Comparison of ENCODE assay signal across 8 cellular contexts in genomic region chr13:71879129-71879535, GRCh38. TPM values are rescaled to one million over a fixed set of nuclear protein-coding genes. Genes with fewer than 3 reads are reported as not detected.
DNase-seq lines count a peak whose midpoint lies in the region; ATAC-seq and TF ChIP-seq lines count a peak whose summit lies in the region.

No MANE protein-coding gene starts in this region.

- H3K4me2 ChIP-seq in smooth muscle cell, result peak overlapping the region; percentile 59

- no peak overlapping the region for H3K27ac Mint-ChIP-seq in activated naive CD8-positive, alpha-beta T cell treated with anti-CD3 and anti-CD28 coated beads, Interleukin-2, amount 10 ng/mL, durations not matched to agents 7 days and 5 days
- no peak overlapping the region for H3K27ac Mint-ChIP-seq in activated naive CD8-positive, alpha-beta T cell treated with anti-CD3 and anti-CD28 coated beads for 36 hours
- H3K27ac Mint-ChIP-seq in HFFc6, result no peak overlapping the region

- peaks cover 35% of the 10 kb centered on the region for H3K4me1 ChIP-seq in smooth muscle cell (ENCODE audit: low read depth)

- H3K9me3 Mint-ChIP-seq in activated naive CD8-positive, alpha-beta T cell treated with anti-CD3 and anti-CD28 coated beads, Interleukin-2, amount 10 ng/mL, durations not matched to agents 7 days and 5 days, result no peaks in the 10 kb centered on the region
- peaks cover 3% of the 10 kb centered on the region for H3K9me3 Mint-ChIP-seq in activated naive CD8-positive, alpha-beta T cell treated with anti-CD3 and anti-CD28 coated beads for 36 hours
- H3K9me3 Mint-ChIP-seq in HFFc6, result peaks cover 9% of the 10 kb centered on the region

- H2AFZ ChIP-seq in smooth muscle cell (ENCODE audit: low read depth), result peak overlapping the region; percentile 56

- peaks cover 2% of the 10 kb centered on the region for H3K4me1 Mint-ChIP-seq in activated naive CD8-positive, alpha-beta T cell treated with anti-CD3 and anti-CD28 coated beads, Interleukin-2, amount 10 ng/mL, durations not matched to agents 7 days and 5 days
- no peaks in the 10 kb centered on the region for H3K4me1 Mint-ChIP-seq in activated naive CD8-positive, alpha-beta T cell treated with anti-CD3 and anti-CD28 coated beads for 36 hours
- H3K4me1 Mint-ChIP-seq in HFFc6 (ENCODE audit: low read depth), result no peaks in the 10 kb centered on the region

- POLR2A ChIA-PET in activated naive CD8-positive, alpha-beta T cell treated with anti-CD3 and anti-CD28 coated beads, Interleukin-2, amount 10 ng/mL, durations not matched to agents 7 days and 5 days (lab: Charles Lee), result no interaction called here

- H3K9ac ChIP-seq in smooth muscle cell (ENCODE audit: low read depth), result no peak overlapping the region

- H3K79me2 ChIP-seq in smooth muscle cell (ENCODE audit: low read depth), result no peaks in the 10 kb centered on the region

- TF ChIP-seq CTCF in HFFc6 (IDR thresholded peaks at IDR 0.05) (peak; percentile 49), smooth muscle cell (IDR thresholded peaks at IDR 0.05; ENCODE audit: borderline replicate concordance, insufficient read depth, poor library complexity, severe bottlenecking) (peak; percentile 43)

- no peaks in the 10 kb centered on the region for H4K20me1 ChIP-seq in smooth muscle cell (ENCODE audit: low read depth)

- 7% methylated on average over 3 of the region's 3 CpGs for WGBS in smooth muscle cell (ENCODE audit: low lambda C conversion rate)

- no peaks in the 10 kb centered on the region for H3K27me3 Mint-ChIP-seq in activated naive CD8-positive, alpha-beta T cell treated with anti-CD3 and anti-CD28 coated beads, Interleukin-2, amount 10 ng/mL, durations not matched to agents 7 days and 5 days
- H3K27me3 Mint-ChIP-seq in activated naive CD8-positive, alpha-beta T cell treated with anti-CD3 and anti-CD28 coated beads for 36 hours, result no peaks in the 10 kb centered on the region
- no peaks in the 10 kb centered on the region; the same call in 1 of the 2 replicates for H3K27me3 Mint-ChIP-seq in HFFc6 (ENCODE audit: insufficient read depth)

- DNase-seq in activated naive CD8-positive, alpha-beta T cell treated with anti-CD3 and anti-CD28 coated beads, Interleukin-2, amount 10 ng/mL, durations not matched to agents 7 days and 5 days, result no peak
- DNase-seq in activated naive CD8-positive, alpha-beta T cell treated with anti-CD3 and anti-CD28 coated beads for 36 hours, result no peak
- DNase-seq in HFFc6 (no peak), M059J (ENCODE audit: low read depth) (peak; percentile 5), SKM-1 (lab: John Stamatoyannopoulos, UW; ENCODE audit: unreplicated experiment) (peak; percentile 65), glomerular visceral epithelial cell (ENCODE audit: extremely low spot score) (peak; percentile 30), smooth muscle cell (lab: John Stamatoyannopoulos, UW; ENCODE audit: unreplicated experiment) (no peak)
- no peak for DNase-seq in activated T-cell treated with anti-CD3 and anti-CD28 coated beads, Interleukin-2, amount 50 U/mL, for 1 hour

- peaks cover 9% of the 10 kb centered on the region for H3F3A ChIP-seq in smooth muscle cell (ENCODE audit: low read depth)

- no peaks in the 10 kb centered on the region for H3K36me3 Mint-ChIP-seq in activated naive CD8-positive, alpha-beta T cell treated with anti-CD3 and anti-CD28 coated beads, Interleukin-2, amount 10 ng/mL, durations not matched to agents 7 days and 5 days
- no peaks in the 10 kb centered on the region for H3K36me3 Mint-ChIP-seq in activated naive CD8-positive, alpha-beta T cell treated with anti-CD3 and anti-CD28 coated beads for 36 hours
- H3K36me3 Mint-ChIP-seq in HFFc6 (ENCODE audit: low read depth), result no peaks in the 10 kb centered on the region

- H3K4me3 ChIP-seq in smooth muscle cell, result no peak overlapping the region

- H3K36me3 ChIP-seq in smooth muscle cell (ENCODE audit: low read depth), result no peaks in the 10 kb centered on the region

- H3K27ac ChIP-seq in smooth muscle cell (ENCODE audit: low read depth), result no peak overlapping the region

- H3K27me3 ChIP-seq in smooth muscle cell (ENCODE audit: low read depth), result no peaks in the 10 kb centered on the region

- no peaks in the 10 kb centered on the region for H3K9me3 ChIP-seq in smooth muscle cell (replicated peaks; ENCODE audit: low read depth)

- peak; percentile 58 for ATAC-seq in activated naive CD8-positive, alpha-beta T cell treated with anti-CD3 and anti-CD28 coated beads, Interleukin-2, amount 10 ng/mL, durations not matched to agents 7 days and 5 days (ENCODE audit: low read depth)

- H3K4me3 Mint-ChIP-seq in activated naive CD8-positive, alpha-beta T cell treated with anti-CD3 and anti-CD28 coated beads, Interleukin-2, amount 10 ng/mL, durations not matched to agents 7 days and 5 days, result peak overlapping the region; percentile 29
- no peak overlapping the region for H3K4me3 Mint-ChIP-seq in activated naive CD8-positive, alpha-beta T cell treated with anti-CD3 and anti-CD28 coated beads for 36 hours
- no peak overlapping the region for H3K4me3 Mint-ChIP-seq in HFFc6

RNA-seq across cellular contexts. Expression of gene DACH1, which starts 12.1 kb away (rescaled TPM):
- total RNA-seq in activated naive CD8-positive, alpha-beta T cell treated with anti-CD3 and anti-CD28 coated beads, Interleukin-2, amount 10 ng/mL, durations not matched to agents 7 days and 5 days, result not detected
- total RNA-seq in activated naive CD8-positive, alpha-beta T cell treated with anti-CD3 and anti-CD28 coated beads for 36 hours, result not detected
- total RNA-seq in HFFc6 (2021; fragmentation: NEBNext Ultra II Directional; extraction: Animal tissue kit (Norgen Biotek cat#: 25700)), result not detected
- not detected in 2 replicates for total RNA-seq in M059J (2014; rRNA removed; shearing (Covaris generic))
- total RNA-seq in smooth muscle cell, result 0.85 and 1.6 TPM in 2 replicates
- polyA plus RNA-seq in smooth muscle cell, result 0.33 and 1.1 TPM in 2 replicates

Comparison
In these comparisons a context has a peak if more than half of its experiments do, and no peak if none do; other contexts are left out.
1. DNase-seq: peak in M059J (single experiment), SKM-1 (single experiment) and glomerular visceral epithelial cell (single experiment); none in activated naive CD8-positive, alpha-beta T cell treated with anti-CD3 and anti-CD28 coated beads, Interleukin-2, amount 10 ng/mL, durations not matched to agents 7 days and 5 days (single experiment), activated naive CD8-positive, alpha-beta T cell treated with anti-CD3 and anti-CD28 coated beads for 36 hours (single experiment), HFFc6 (single experiment), smooth muscle cell (single experiment) and activated T-cell treated with anti-CD3 and anti-CD28 coated beads, Interleukin-2, amount 50 U/mL, for 1 hour (single experiment).